Comparison of ENCODE assay signal across 1 cellular context in the genomic region with DNA sequence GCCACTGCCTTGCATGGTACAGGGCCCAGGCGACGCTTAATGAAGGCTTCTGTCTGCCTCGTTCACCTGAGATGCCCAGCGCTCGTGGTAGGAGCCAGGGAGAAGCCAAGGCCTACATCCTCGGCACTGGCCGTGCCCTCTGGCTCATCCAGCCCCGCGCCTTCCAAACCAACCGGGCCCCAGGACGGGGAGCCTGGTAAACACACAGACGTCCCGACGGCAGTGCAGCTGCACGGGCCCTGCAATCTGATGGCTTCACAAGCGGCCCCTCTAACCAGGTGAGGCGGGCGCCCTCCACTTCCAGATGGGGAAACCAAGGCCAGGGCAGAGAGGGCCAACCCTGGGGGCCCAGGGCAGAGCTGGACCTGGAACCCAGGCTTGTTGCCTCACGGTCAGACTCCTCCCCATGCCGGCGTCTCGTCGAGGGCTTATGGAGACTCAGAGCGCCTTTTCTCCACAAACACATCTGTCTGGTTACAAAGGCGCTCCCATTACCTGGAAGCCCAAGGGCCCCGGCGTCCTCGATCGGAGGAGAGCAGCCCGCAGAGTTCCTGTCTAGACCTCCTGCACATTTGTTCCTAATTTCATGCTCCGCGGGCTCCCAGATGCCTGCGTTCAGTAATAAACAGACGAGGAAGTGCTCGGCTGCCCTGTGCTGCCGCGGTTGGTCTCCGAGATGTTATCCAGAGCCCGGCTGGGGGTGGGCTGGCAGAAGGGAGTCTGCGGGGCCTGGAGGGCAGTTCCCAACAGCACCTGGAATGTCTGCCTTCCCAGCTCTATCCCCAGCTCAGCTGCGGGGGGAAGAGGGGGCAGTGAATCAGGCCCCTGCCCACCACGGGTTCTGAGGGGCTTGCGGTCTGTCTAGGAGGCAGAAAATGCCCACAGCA.
TF ChIP-seq lines count a peak whose summit lies in the region.

No MANE protein-coding gene starts in this region.

TF ChIP-seq in WTC11, 78 proteins besides CTCF, POLR2A, EP300 and RAD21:
- TF ChIP-seq, protein P1, sequence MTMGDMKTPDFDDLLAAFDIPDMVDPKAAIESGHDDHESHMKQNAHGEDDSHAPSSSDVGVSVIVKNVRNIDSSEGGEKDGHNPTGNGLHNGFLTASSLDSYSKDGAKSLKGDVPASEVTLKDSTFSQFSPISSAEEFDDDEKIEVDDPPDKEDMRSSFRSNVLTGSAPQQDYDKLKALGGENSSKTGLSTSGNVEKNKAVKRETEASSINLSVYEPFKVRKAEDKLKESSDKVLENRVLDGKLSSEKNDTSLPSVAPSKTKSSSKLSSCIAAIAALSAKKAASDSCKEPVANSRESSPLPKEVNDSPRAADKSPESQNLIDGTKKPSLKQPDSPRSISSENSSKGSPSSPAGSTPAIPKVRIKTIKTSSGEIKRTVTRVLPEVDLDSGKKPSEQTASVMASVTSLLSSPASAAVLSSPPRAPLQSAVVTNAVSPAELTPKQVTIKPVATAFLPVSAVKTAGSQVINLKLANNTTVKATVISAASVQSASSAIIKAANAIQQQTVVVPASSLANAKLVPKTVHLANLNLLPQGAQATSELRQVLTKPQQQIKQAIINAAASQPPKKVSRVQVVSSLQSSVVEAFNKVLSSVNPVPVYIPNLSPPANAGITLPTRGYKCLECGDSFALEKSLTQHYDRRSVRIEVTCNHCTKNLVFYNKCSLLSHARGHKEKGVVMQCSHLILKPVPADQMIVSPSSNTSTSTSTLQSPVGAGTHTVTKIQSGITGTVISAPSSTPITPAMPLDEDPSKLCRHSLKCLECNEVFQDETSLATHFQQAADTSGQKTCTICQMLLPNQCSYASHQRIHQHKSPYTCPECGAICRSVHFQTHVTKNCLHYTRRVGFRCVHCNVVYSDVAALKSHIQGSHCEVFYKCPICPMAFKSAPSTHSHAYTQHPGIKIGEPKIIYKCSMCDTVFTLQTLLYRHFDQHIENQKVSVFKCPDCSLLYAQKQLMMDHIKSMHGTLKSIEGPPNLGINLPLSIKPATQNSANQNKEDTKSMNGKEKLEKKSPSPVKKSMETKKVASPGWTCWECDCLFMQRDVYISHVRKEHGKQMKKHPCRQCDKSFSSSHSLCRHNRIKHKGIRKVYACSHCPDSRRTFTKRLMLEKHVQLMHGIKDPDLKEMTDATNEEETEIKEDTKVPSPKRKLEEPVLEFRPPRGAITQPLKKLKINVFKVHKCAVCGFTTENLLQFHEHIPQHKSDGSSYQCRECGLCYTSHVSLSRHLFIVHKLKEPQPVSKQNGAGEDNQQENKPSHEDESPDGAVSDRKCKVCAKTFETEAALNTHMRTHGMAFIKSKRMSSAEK (CRISPR knock-in tag; IDR thresholded peaks at IDR 0.05; ENCODE audit: borderline replicate concordance) = no peak
- TF ChIP-seq, protein P2, sequence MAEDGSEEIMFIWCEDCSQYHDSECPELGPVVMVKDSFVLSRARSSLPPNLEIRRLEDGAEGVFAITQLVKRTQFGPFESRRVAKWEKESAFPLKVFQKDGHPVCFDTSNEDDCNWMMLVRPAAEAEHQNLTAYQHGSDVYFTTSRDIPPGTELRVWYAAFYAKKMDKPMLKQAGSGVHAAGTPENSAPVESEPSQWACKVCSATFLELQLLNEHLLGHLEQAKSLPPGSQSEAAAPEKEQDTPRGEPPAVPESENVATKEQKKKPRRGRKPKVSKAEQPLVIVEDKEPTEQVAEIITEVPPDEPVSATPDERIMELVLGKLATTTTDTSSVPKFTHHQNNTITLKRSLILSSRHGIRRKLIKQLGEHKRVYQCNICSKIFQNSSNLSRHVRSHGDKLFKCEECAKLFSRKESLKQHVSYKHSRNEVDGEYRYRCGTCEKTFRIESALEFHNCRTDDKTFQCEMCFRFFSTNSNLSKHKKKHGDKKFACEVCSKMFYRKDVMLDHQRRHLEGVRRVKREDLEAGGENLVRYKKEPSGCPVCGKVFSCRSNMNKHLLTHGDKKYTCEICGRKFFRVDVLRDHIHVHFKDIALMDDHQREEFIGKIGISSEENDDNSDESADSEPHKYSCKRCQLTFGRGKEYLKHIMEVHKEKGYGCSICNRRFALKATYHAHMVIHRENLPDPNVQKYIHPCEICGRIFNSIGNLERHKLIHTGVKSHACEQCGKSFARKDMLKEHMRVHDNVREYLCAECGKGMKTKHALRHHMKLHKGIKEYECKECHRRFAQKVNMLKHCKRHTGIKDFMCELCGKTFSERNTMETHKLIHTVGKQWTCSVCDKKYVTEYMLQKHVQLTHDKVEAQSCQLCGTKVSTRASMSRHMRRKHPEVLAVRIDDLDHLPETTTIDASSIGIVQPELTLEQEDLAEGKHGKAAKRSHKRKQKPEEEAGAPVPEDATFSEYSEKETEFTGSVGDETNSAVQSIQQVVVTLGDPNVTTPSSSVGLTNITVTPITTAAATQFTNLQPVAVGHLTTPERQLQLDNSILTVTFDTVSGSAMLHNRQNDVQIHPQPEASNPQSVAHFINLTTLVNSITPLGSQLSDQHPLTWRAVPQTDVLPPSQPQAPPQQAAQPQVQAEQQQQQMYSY (CRISPR knock-in tag; IDR thresholded peaks at IDR 0.05) = no peak
- TF ChIP-seq ZNF423 (CRISPR knock-in tag; IDR thresholded peaks at IDR 0.05) = no peak
- TF ChIP-seq NFYB (CRISPR knock-in tag; conservative IDR thresholded peaks at IDR 0.05; ENCODE audit: low read depth) = no peak
- no peak for TF ChIP-seq MYBL2 (CRISPR knock-in tag; IDR thresholded peaks at IDR 0.05)
- no peak for TF ChIP-seq ARID4B (CRISPR knock-in tag; IDR thresholded peaks at IDR 0.05; ENCODE audit: borderline replicate concordance)
- TF ChIP-seq SOX15 (CRISPR knock-in tag; IDR thresholded peaks at IDR 0.05) = no peak
- TF ChIP-seq, protein P3, sequence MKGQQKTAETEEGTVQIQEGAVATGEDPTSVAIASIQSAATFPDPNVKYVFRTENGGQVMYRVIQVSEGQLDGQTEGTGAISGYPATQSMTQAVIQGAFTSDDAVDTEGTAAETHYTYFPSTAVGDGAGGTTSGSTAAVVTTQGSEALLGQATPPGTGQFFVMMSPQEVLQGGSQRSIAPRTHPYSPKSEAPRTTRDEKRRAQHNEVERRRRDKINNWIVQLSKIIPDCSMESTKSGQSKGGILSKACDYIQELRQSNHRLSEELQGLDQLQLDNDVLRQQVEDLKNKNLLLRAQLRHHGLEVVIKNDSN (CRISPR knock-in tag; IDR thresholded peaks at IDR 0.05) = no peak
- no peak for TF ChIP-seq SMAD3 (CRISPR knock-in tag; IDR thresholded peaks at IDR 0.05; ENCODE audit: borderline replicate concordance)
- TF ChIP-seq, protein P4, sequence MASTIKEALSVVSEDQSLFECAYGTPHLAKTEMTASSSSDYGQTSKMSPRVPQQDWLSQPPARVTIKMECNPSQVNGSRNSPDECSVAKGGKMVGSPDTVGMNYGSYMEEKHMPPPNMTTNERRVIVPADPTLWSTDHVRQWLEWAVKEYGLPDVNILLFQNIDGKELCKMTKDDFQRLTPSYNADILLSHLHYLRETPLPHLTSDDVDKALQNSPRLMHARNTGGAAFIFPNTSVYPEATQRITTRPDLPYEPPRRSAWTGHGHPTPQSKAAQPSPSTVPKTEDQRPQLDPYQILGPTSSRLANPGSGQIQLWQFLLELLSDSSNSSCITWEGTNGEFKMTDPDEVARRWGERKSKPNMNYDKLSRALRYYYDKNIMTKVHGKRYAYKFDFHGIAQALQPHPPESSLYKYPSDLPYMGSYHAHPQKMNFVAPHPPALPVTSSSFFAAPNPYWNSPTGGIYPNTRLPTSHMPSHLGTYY (CRISPR knock-in tag; IDR thresholded peaks at IDR 0.05) = no peak
